In genomic region chr17:50719144-50719923, GRCh38 we compare ENCODE assay signal across 8 cellular contexts. TPM values are rescaled to one million over a fixed set of nuclear protein-coding genes. Genes with fewer than 3 reads are reported as not detected.
DNase-seq lines count a peak whose midpoint lies in the region; ATAC-seq and TF ChIP-seq lines count a peak whose summit lies in the region.

TSS of gene LUC7L3 (plus strand) at chr17:50719603. CDS start at chr17:50719733, 130 bp downstream.

- peaks cover 25% of the 10 kb centered on the region for H3K4me1 Mint-ChIP-seq in activated naive CD4-positive, alpha-beta T cell treated with anti-CD3 and anti-CD28 coated beads, Interleukin-2, amount 50 U/mL, for 24 hours

- intact Hi-C loops in testis (cut with DNase I; ENCODE audit: low total_unique reads) = no loop called here

- no peaks in the 10 kb centered on the region for H3K9me3 ChIP-seq in osteoblast (ENCODE audit: low read depth, low read length)
- H3K9me3 ChIP-seq in testis = no peaks in the 10 kb centered on the region

- ATAC-seq in HG02623 (IDR thresholded peaks at IDR 0.05; ENCODE audit: unreplicated experiment) (peak; percentile 94), SK-N-SH treated with all-trans-retinoic acid at 6 μM for 48 hours (peak; percentile 94)

- peak within 1 kb of the TSS; percentile 88 for H3K27ac Mint-ChIP-seq in activated naive CD4-positive, alpha-beta T cell treated with anti-CD3 and anti-CD28 coated beads, Interleukin-2, amount 50 U/mL, for 24 hours

- peaks cover 13% of the 10 kb centered on the region for H3K36me3 Mint-ChIP-seq in activated naive CD4-positive, alpha-beta T cell treated with anti-CD3 and anti-CD28 coated beads, Interleukin-2, amount 50 U/mL, for 24 hours

- peaks cover 50% of the 10 kb centered on the region for H3K79me2 ChIP-seq in osteoblast (ENCODE audit: insufficient read depth, low read length)

- H3K4me1 ChIP-seq in osteoblast (ENCODE audit: insufficient read depth, low read length) (peaks cover 35% of the 10 kb centered on the region), testis (peaks cover 26% of the 10 kb centered on the region)

- H3K27ac ChIP-seq in osteoblast (ENCODE audit: low read depth, low read length) (peak within 1 kb of the TSS; percentile 95), testis (peak within 1 kb of the TSS; percentile 86 to 95)

- H3K27me3 Mint-ChIP-seq in activated naive CD4-positive, alpha-beta T cell treated with anti-CD3 and anti-CD28 coated beads, Interleukin-2, amount 50 U/mL, for 24 hours = no peaks in the 10 kb centered on the region

- CTCF ChIA-PET in GM10248 (lab: Yijun Ruan, JAX) = interaction anchor here (0.9 to 1.0 kb wide), 3 partner anchors 11 to 67 kb away, joined by 3 to 4 read pairs (median 3); no protein-coding TSS in a partner anchor

- POLR2A ChIA-PET in GM10248 (lab: Yijun Ruan, JAX) = interaction anchor here (0.7 to 1.0 kb wide), 3 partner anchors 8 to 236 kb away, joined by 3 to 4 read pairs (median 4); partner anchors contain the start of gene TOB1

- peaks cover 45% of the 10 kb centered on the region for H4K20me1 ChIP-seq in osteoblast (ENCODE audit: insufficient read depth, low read length)

- H2AFZ ChIP-seq in osteoblast (ENCODE audit: low read length) = peak within 1 kb of the TSS; percentile 98

- H3K36me3 ChIP-seq in osteoblast (ENCODE audit: insufficient read depth, low read length) = no peaks in the 10 kb centered on the region
- H3K36me3 ChIP-seq in testis (ENCODE audit: low read depth, missing control alignments) = no peaks in the 10 kb centered on the region

- DNase-seq in GM10248 (ENCODE audit: extremely low spot score) (peak; percentile 98), NCI-H1092 treated with DMSO at 0.1 percent for 48 hours (lab: John Stamatoyannopoulos, UW) (peak; percentile 93), glomerular endothelial cell (ENCODE audit: extremely low read depth, low read depth, low spot score) (peak; percentile 54), osteoblast (ENCODE audit: insufficient read length, low spot score, missing footprints) (peak; percentile 99), testis (peak; percentile 95)

- peak within 1 kb of the TSS; percentile 92 for H3K4me2 ChIP-seq in osteoblast (ENCODE audit: insufficient read depth, low read length)

- no peak for TF ChIP-seq CTCF in GM10248 (IDR thresholded peaks at IDR 0.05; ENCODE audit: control extremely low read depth, extremely low read depth, low read depth, missing control alignments)
- TF ChIP-seq CTCF in osteoblast (IDR thresholded peaks at IDR 0.05; ENCODE audit: extremely low read depth, low read depth, low read length) = no peak
- TF ChIP-seq CTCF in testis (IDR thresholded peaks at IDR 0.05) = peak in 1 of 3 experiments; percentile 8

- H3K27me3 ChIP-seq in osteoblast (ENCODE audit: insufficient read depth, low read length) (no peaks in the 10 kb centered on the region), testis (no peaks in the 10 kb centered on the region)

- H3K4me3 ChIP-seq in osteoblast (ENCODE audit: insufficient read depth, low read length) (peak within 1 kb of the TSS; percentile 80), testis (peak within 1 kb of the TSS; percentile 65 to 75)

- H3K4me3 Mint-ChIP-seq in activated naive CD4-positive, alpha-beta T cell treated with anti-CD3 and anti-CD28 coated beads, Interleukin-2, amount 50 U/mL, for 24 hours = peak within 1 kb of the TSS; percentile 97

- WGBS in testis, 2 donors = 1 to 2% methylated on average over 19 to 60 of the region's 76 CpGs

- H3K9me3 Mint-ChIP-seq in activated naive CD4-positive, alpha-beta T cell treated with anti-CD3 and anti-CD28 coated beads, Interleukin-2, amount 50 U/mL, for 24 hours = no peaks in the 10 kb centered on the region

- TF ChIP-seq POLR2A in testis (IDR thresholded peaks at IDR 0.05) = peak; percentile 46

TF ChIP-seq in SK-N-SH treated with all-trans-retinoic acid at 6 μM for 48 hours, 23 proteins besides CTCF, POLR2A, EP300 and RAD21 (continues in another document):
- TF ChIP-seq CREB5 (CRISPR knock-in tag; IDR thresholded peaks at IDR 0.05; ENCODE audit: low read depth) (no peak), ESRRG (CRISPR knock-in tag; IDR thresholded peaks at IDR 0.05) (no peak), ZC3H10 (CRISPR knock-in tag; IDR thresholded peaks at IDR 0.05) (no peak), SNAI2 (CRISPR knock-in tag; IDR thresholded peaks at IDR 0.05) (peak; percentile 79; the same call in 1 of the 2 replicates), ZFP3 (CRISPR knock-in tag; IDR thresholded peaks at IDR 0.05) (peak; percentile 80; the same call in 1 of the 2 replicates), POU6F1 (CRISPR knock-in tag; IDR thresholded peaks at IDR 0.05; ENCODE audit: borderline replicate concordance, low read depth) (no peak), CSDC2 (CRISPR knock-in tag; IDR thresholded peaks at IDR 0.05) (peak; percentile 95), PATZ1 (CRISPR knock-in tag; IDR thresholded peaks at IDR 0.05; ENCODE audit: borderline replicate concordance) (no peak), ZNF8 (CRISPR knock-in tag; IDR thresholded peaks at IDR 0.05) (peak; percentile 37; the same call in 1 of the 2 replicates), TSHZ2 (CRISPR knock-in tag; IDR thresholded peaks at IDR 0.05) (peak; percentile 59), GLIS3 (CRISPR knock-in tag; IDR thresholded peaks at IDR 0.05) (no peak)

RNA-seq across cellular contexts. Expression of gene LUC7L3, which starts in this region (rescaled TPM):
- 17.6 and 46.9 TPM in 2 replicates for total RNA-seq in glomerular endothelial cell
- total RNA-seq in osteoblast = 25.6 and 34.7 TPM in 2 replicates
- total RNA-seq in testis = 100 to 1,000 TPM; 115 to 160 TPM
- 37.4 TPM for polyA plus RNA-seq in testis (ENCODE audit: insufficient read depth, low read depth, low replicate concordance)

Comparison
In these comparisons a context has a peak if more than half of its experiments do, and no peak if none do; other contexts are left out.
1. Peak in every context shown above with its lines: DNase-seq, ATAC-seq, H3K4me3 ChIP-seq and H3K27ac ChIP-seq.